ENCODE assay signal across 8 cellular contexts in the genomic region with DNA sequence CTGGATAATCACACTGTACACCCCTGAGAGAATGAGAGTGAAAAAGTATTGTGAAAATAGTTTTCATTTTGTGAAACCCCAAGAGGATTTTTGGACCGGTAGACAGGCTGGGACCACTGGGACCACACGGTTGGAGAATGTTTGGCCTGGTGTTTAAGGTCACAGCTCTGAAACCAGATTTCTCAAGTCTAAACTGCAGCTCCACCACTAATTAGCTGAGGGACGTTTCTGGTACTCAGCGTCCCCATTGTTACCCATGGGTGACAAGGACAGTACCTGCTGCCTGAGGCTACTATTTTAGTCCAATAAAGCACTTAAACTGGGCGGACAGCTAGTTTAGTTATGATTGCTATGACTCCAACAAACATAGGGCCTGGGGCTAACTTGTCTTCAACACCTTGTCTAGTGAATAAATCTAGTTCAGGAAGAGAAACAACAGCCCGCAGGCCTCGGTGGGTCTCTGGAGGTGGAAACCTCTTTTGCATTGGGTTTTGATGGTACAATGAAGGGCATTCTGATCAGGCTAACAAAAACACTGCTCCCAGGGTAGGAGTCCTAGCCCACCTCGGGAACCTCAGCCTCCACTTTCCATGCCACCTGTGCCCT. TPM values are rescaled to one million over a fixed set of nuclear protein-coding genes. Genes with fewer than 3 reads are reported as not detected.
DNase-seq lines count a peak whose midpoint lies in the region; ATAC-seq and TF ChIP-seq lines count a peak whose summit lies in the region.

No MANE protein-coding gene starts in this region.

- TF ChIP-seq CTCF in GM12875 (IDR thresholded peaks at IDR 0.05; ENCODE audit: borderline replicate concordance, insufficient read depth, low read depth, low read length) (no peak), RWPE1 (conservative IDR thresholded peaks at IDR 0.05; ENCODE audit: low read depth) (no peak), fibroblast of pulmonary artery (IDR thresholded peaks at IDR 0.05; ENCODE audit: low read length, missing control alignments) (no peak)

- CTCF ChIA-PET in RWPE1 (lab: Yijun Ruan, JAX): no interaction called here

- POLR2A ChIA-PET in RWPE1 (lab: Yijun Ruan, JAX; ENCODE audit: low non-redundant PET): no interaction called here

- ATAC-seq in sciatic nerve (no peak), GM19351 (IDR thresholded peaks at IDR 0.05; ENCODE audit: unreplicated experiment) (no peak), GM19035 (IDR thresholded peaks at IDR 0.05; ENCODE audit: unreplicated experiment) (no peak), left colon (no peak)

- no peak for DNase-seq in RWPE1 (ENCODE audit: low spot score)
- no peak for DNase-seq in fibroblast of pulmonary artery (ENCODE audit: low read depth)
- peak; percentile 12 for DNase-seq in sciatic nerve (ENCODE audit: low spot score)
- no peak for DNase-seq in H4 (ENCODE audit: low spot score)
- no peak for DNase-seq in left colon

- intact Hi-C loops in sciatic nerve (cut with DNase I): no loop called here
- intact Hi-C loops in left colon (cut with DNase I, micrococcal nuclease): no loop called here

- H3K4me3 ChIP-seq in GM12875 (ENCODE audit: low read depth, low read length) (peak overlapping the region; percentile 72), fibroblast of pulmonary artery (replicated peaks; ENCODE audit: low read depth, low read length) (peak overlapping the region; percentile 70)

- H3K27ac ChIP-seq in RWPE1: peak overlapping the region; percentile 92

RNA-seq across cellular contexts. Expression of a gene that starts 0.5 kb away (rescaled TPM):
- 81.0 TPM for total RNA-seq in sciatic nerve
- 33.0 and 36.5 TPM in 2 replicates for total RNA-seq in H4 (2014; rRNA removed; shearing (Covaris generic))
- total RNA-seq in left colon: 10 to 100 TPM; 18.3 to 22.5 TPM

RNA-seq across cellular contexts. Expression of a gene that starts 13.8 kb away (rescaled TPM):
- total RNA-seq in sciatic nerve: 55.9 TPM
- 77.1 and 98.5 TPM in 2 replicates for total RNA-seq in H4 (2014; rRNA removed; shearing (Covaris generic))
- total RNA-seq in left colon: 100 to 1,000 TPM in 1 of 2 donors, 10 to 100 TPM in 1; 97.5 to 133 TPM

RNA-seq across cellular contexts. Expression of a gene that starts 38.7 kb away (rescaled TPM):
- total RNA-seq in sciatic nerve (165 TPM), left colon (100 to 1,000 TPM; 217 to 220 TPM)
- total RNA-seq in H4 (2014; rRNA removed; shearing (Covaris generic)): 105 and 130 TPM in 2 replicates
